In the genomic region with DNA sequence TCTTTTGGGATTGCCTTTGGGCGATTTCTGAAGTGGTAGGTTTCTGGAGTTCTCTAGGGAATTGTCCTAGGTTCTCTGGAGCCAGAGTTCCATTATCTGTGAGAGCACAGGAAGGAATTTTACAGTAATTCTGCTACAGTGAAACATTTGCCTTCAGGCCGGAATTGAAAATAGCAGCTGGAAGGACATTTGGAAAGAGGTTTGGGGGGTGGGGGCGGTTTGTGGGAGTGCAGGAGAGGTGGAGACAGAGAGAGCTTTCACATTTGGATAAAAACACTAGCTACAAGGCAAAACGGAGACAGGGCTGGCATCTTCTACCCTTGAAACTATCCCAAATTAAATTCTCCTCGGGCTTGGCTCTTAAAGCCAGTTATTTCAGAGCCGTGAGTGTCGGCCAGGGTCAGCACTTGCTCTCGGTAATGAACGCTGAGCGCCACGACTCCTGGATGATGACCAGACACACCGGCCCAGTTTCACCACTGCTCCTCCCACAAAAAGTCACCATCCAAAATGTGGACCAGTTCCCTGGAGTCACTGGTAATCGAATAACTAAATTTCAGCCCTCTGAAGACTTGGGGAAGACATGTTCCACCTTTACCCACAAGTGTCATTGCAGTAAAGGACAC, we compare ENCODE assay signal across 18 cellular contexts.
DNase-seq lines count a peak whose midpoint lies in the region; ATAC-seq, FAIRE-seq and TF ChIP-seq lines count a peak whose summit lies in the region.
"Had no signal": no experiment of that assay in that cellular context is flagged by ENCODE, and none has a peak within 500 bp of the region (broad histone marks: within the 10 kb centered on the region; RNA-seq: fewer than 3 reads in every experiment).

No MANE protein-coding gene starts in this region.

- H3K27ac ChIP-seq in heart left ventricle = peak overlapping the region in 5 of 12 donors; percentile 7 to 49 (median 48)
- H3K27ac ChIP-seq: gastrocnemius medialis, VCaP had no signal

- no peaks in the 10 kb centered on the region for H3K9me3 ChIP-seq in heart left ventricle
- H3K9me3 ChIP-seq: gastrocnemius medialis had no signal

- H3K4me1 Mint-ChIP-seq in dendritic cell treated with granulocyte-macrophage colony-stimulating factor and Interleukin-4, amounts not matched to agents 40 ng/mL and 50 ng/mL, for 4 days (ENCODE audit: low read depth) = peaks cover 54% of the 10 kb centered on the region

- H3K27me3 ChIP-seq in heart left ventricle = no peaks in the 10 kb centered on the region
- H3K27me3 ChIP-seq: gastrocnemius medialis had no signal

- H3K36me3 ChIP-seq in heart left ventricle = no peaks in the 10 kb centered on the region
- H3K36me3 ChIP-seq: gastrocnemius medialis had no signal

- peaks cover 0 to 25% (median 7%) of the 10 kb centered on the region in 12 donors for H3K4me1 ChIP-seq in heart left ventricle
- H3K4me1 ChIP-seq: gastrocnemius medialis had no signal

- H3K27ac Mint-ChIP-seq in dendritic cell treated with granulocyte-macrophage colony-stimulating factor and Interleukin-4, amounts not matched to agents 40 ng/mL and 50 ng/mL, for 4 days = peak overlapping the region; percentile 75
- H3K27ac Mint-ChIP-seq: activated naive CD4-positive, alpha-beta T cell treated with anti-CD3 and anti-CD28 coated beads, Interleukin-2, amount 50 U/mL, for 72 hours; natural killer cell treated with Interleukin-12 subunit alpha and Interleukin-12 subunit beta and Interleukin-15 and Interleukin-18, amount 100 ng/mL, for 72 hours had no signal

- WGBS in heart left ventricle, 4 donors = 32 to 49% (median 42%) methylated on average over 13 of the region's 13 CpGs

- POLR2A ChIA-PET in HEK293T (lab: Yijun Ruan, JAX) = no interaction called here

- peak; percentile 22 to 70 (median 51) for ATAC-seq in heart left ventricle
- ATAC-seq in Right ventricle myocardium superior (ENCODE audit: poor library complexity) = no peak
- ATAC-seq: activated naive CD4-positive, alpha-beta T cell treated with anti-CD3 and anti-CD28 coated beads, Interleukin-2, amount 50 U/mL, for 72 hours; gastrocnemius medialis; GM12878; natural killer cell treated with Interleukin-12 subunit alpha and Interleukin-12 subunit beta and Interleukin-15 and Interleukin-18, amount 100 ng/mL, for 72 hours had no signal

- no peak overlapping the region for H3K4me3 Mint-ChIP-seq in dendritic cell treated with granulocyte-macrophage colony-stimulating factor and Interleukin-4, amounts not matched to agents 40 ng/mL and 50 ng/mL, for 4 days
- H3K4me3 Mint-ChIP-seq: natural killer cell treated with Interleukin-12 subunit alpha and Interleukin-12 subunit beta and Interleukin-15 and Interleukin-18, amount 100 ng/mL, for 72 hours had no signal

- intact Hi-C loops in heart left ventricle (cut with DNase I) = loop anchor here in 3 of 10 donors (5.0 to 10.0 kb wide), 2 partner anchors 69 to 194 kb away; a partner anchor contains a TSS
- intact Hi-C loops in Right ventricle myocardium superior (cut with DNase I) = no loop called here
- intact Hi-C loops in dendritic cell treated with granulocyte-macrophage colony-stimulating factor and Interleukin-4, amounts not matched to agents 40 ng/mL and 50 ng/mL, for 4 days (cut with micrococcal nuclease) = loop anchor here (5.0 kb wide), 1 partner anchor 64 kb away; no protein-coding TSS in a partner anchor

- peak; percentile 58 for FAIRE-seq in urothelium cell line (lab: Jason Lieb, UNC)
- FAIRE-seq: colon, GM12878, GM19239, kidney had no signal

- TF ChIP-seq CTCF in heart left ventricle (IDR thresholded peaks at IDR 0.05) = no peak

- H3K9me3 Mint-ChIP-seq in dendritic cell treated with granulocyte-macrophage colony-stimulating factor and Interleukin-4, amounts not matched to agents 40 ng/mL and 50 ng/mL, for 4 days = peaks cover 20% of the 10 kb centered on the region
- H3K9me3 Mint-ChIP-seq: activated naive CD4-positive, alpha-beta T cell treated with anti-CD3 and anti-CD28 coated beads, Interleukin-2, amount 50 U/mL, for 72 hours; natural killer cell treated with Interleukin-12 subunit alpha and Interleukin-12 subunit beta and Interleukin-15 and Interleukin-18, amount 100 ng/mL, for 72 hours had no signal

- H3K27me3 Mint-ChIP-seq in dendritic cell treated with granulocyte-macrophage colony-stimulating factor and Interleukin-4, amounts not matched to agents 40 ng/mL and 50 ng/mL, for 4 days = peaks cover 2% of the 10 kb centered on the region

- TF ChIP-seq POLR2A in heart left ventricle (IDR thresholded peaks at IDR 0.05) = no peak

- DNase-seq in heart left ventricle = peak in 2 of 5 donors; percentile 28 to 51
- DNase-seq in Right ventricle myocardium superior = no peak
- DNase-seq in left kidney (ENCODE audit: low read depth, low spot score) = peak; percentile 45
- no peak for DNase-seq in urothelium cell line (ENCODE audit: low spot score)
- no peak for DNase-seq in activated CD8-positive, alpha-beta memory T cell treated with anti-CD3 and anti-CD28 coated beads for 24 hours
- DNase-seq in RKO (ENCODE audit: low spot score) = no peak
- DNase-seq in HEK293T (ENCODE audit: extremely low spot score) = no peak
- DNase-seq: ACHN, kidney, NCI-H1417 treated with DMSO at 0.1 percent for 48 hours had no signal

- H3K36me3 Mint-ChIP-seq in dendritic cell treated with granulocyte-macrophage colony-stimulating factor and Interleukin-4, amounts not matched to agents 40 ng/mL and 50 ng/mL, for 4 days (ENCODE audit: low read depth) = no peaks in the 10 kb centered on the region
- H3K36me3 Mint-ChIP-seq: activated naive CD4-positive, alpha-beta T cell treated with anti-CD3 and anti-CD28 coated beads, Interleukin-2, amount 50 U/mL, for 72 hours; natural killer cell treated with Interleukin-12 subunit alpha and Interleukin-12 subunit beta and Interleukin-15 and Interleukin-18, amount 100 ng/mL, for 72 hours had no signal

- H3K4me3 ChIP-seq in heart left ventricle = peak overlapping the region in 2 of 12 donors; percentile 18 to 22
- H3K4me3 ChIP-seq: gastrocnemius medialis, GM12878 had no signal

- CTCF ChIA-PET in HEK293T (lab: Yijun Ruan, JAX) = interaction anchor here (0.6 kb wide), 1 partner anchor 30 kb away, joined by 5 read pairs; no protein-coding TSS in a partner anchor

TF ChIP-seq in HEK293T, 16 proteins besides CTCF, POLR2A, EP300 and RAD21:
- TF ChIP-seq ZNF384 (IDR thresholded peaks at IDR 0.05) = no peak
- TF ChIP-seq CTBP1 (IDR thresholded peaks at IDR 0.05; ENCODE audit: borderline replicate concordance) = no peak
- no peak for TF ChIP-seq SUZ12 (IDR thresholded peaks at IDR 0.05)
- TF ChIP-seq SP1 (IDR thresholded peaks at IDR 0.05) = no peak
- TF ChIP-seq L3MBTL2 (conservative IDR thresholded peaks at IDR 0.05) = no peak
- no peak for TF ChIP-seq FOXA1 (IDR thresholded peaks at IDR 0.05)
- no peak for TF ChIP-seq BHLHE40 (IDR thresholded peaks at IDR 0.05; ENCODE audit: borderline replicate concordance)
- TF ChIP-seq FOXK2 (IDR thresholded peaks at IDR 0.05) = no peak
- no peak for TF ChIP-seq FOXM1 (IDR thresholded peaks at IDR 0.05; ENCODE audit: borderline replicate concordance)
- TF ChIP-seq HDGF (IDR thresholded peaks at IDR 0.05; ENCODE audit: borderline replicate concordance) = no peak
- TF ChIP-seq TARDBP (IDR thresholded peaks at IDR 0.05) = no peak
